8 cellular contexts compared by ENCODE assay signal in the genomic region with DNA sequence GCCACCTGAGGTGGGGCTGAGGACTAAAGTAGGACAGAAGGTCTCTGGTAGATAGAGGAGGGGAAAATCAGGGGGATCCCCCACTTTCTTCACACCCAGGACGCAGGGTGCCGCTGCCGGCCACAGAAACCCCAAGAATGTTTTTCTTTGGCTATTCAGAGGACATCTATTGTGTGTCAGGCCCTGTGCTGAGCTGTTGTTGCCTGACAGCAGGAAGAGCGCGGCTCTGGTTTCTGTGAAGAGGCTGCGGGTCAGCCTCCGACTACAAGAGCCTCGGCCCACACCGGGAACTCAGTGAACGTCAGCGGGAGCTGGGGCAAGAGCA. TPM values are rescaled to one million over a fixed set of nuclear protein-coding genes. Genes with fewer than 3 reads are reported as not detected.
DNase-seq lines count a peak whose midpoint lies in the region; ATAC-seq, FAIRE-seq and TF ChIP-seq lines count a peak whose summit lies in the region.

No MANE protein-coding gene starts in this region.

- DNase-seq in DMS79 (lab: John Stamatoyannopoulos, UW): peak; percentile 85
- DNase-seq in DMS79 treated with DMSO at 0.1 percent for 48 hours (lab: John Stamatoyannopoulos, UW): no peak
- no peak for DNase-seq in Panc1 (ENCODE audit: low read depth, low spot score)
- DNase-seq in astrocyte (ENCODE audit: low read depth): peak; percentile 59
- no peak for DNase-seq in kidney epithelial cell (ENCODE audit: low read depth)
- peak; percentile 74 to 80 for DNase-seq in stimulated activated CD8-positive, alpha-beta memory T cell treated with anti-CD3 and anti-CD28 coated beads, Interleukin-15, amount 100 ng/mL, for 48 hours (ENCODE audit: low read depth in 2 of 2)
- DNase-seq in dermis blood vessel endothelial cell: no peak

- no peaks in the 10 kb centered on the region for H3K9me3 ChIP-seq in Panc1 (ENCODE audit: control insufficient read depth, insufficient read depth, low read depth, low read length)
- no peaks in the 10 kb centered on the region for H3K9me3 ChIP-seq in astrocyte (ENCODE audit: insufficient read depth, low read depth, low read length)

- H3K9me3 Mint-ChIP-seq in astrocyte (ENCODE audit: unreplicated experiment): no peaks in the 10 kb centered on the region

- H3K9ac ChIP-seq in astrocyte (ENCODE audit: low read length): peak overlapping the region; percentile 92

- H3K4me1 Mint-ChIP-seq in astrocyte (ENCODE audit: low read depth, unreplicated experiment): peaks cover 58% of the 10 kb centered on the region

- in situ Hi-C loops in Panc1 (cut with HindIII; ENCODE audit: low pct_unique_long_range_greater_than_20kb, low sequenced_read_pairs): loop anchor here (5.0 kb wide), 1 partner anchor 185 kb away; no protein-coding TSS in a partner anchor

- peak overlapping the region; percentile 100 for H3K27ac Mint-ChIP-seq in astrocyte (ENCODE audit: unreplicated experiment)

- peaks cover 1% of the 10 kb centered on the region for H4K20me1 ChIP-seq in astrocyte (ENCODE audit: insufficient read depth, low read length)

- H3K79me2 ChIP-seq in astrocyte (ENCODE audit: insufficient read depth, low read length): peaks cover 9% of the 10 kb centered on the region

- POLR2A ChIA-PET in Panc1 (lab: Charles Lee): interaction anchor here (0.6 to 1.9 kb wide), 3 partner anchors 48 to 177 kb away, joined by 3 to 8 read pairs (median 3); no protein-coding TSS in a partner anchor

- H3K4me3 ChIP-seq in Panc1 (ENCODE audit: low read depth in 2 of 2, low read length in 2 of 2) (peak overlapping the region; percentile 63 to 71), astrocyte (ENCODE audit: insufficient read depth, low read depth, low read length) (peak overlapping the region; percentile 71), kidney epithelial cell (ENCODE audit: low read depth, low read length) (peak overlapping the region; percentile 68)

- intact Hi-C loops in Panc1 (cut with micrococcal nuclease; ENCODE audit: unreplicated experiment): loop anchor here (5.0 kb wide), 1 partner anchor 90 kb away; a partner anchor contains a TSS

- peaks cover 69% of the 10 kb centered on the region for H3K4me1 ChIP-seq in Panc1 (ENCODE audit: control insufficient read depth, insufficient read depth, low read length)
- H3K4me1 ChIP-seq in astrocyte (ENCODE audit: insufficient read depth, low read length): peaks cover 55% of the 10 kb centered on the region

- peak overlapping the region; percentile 96 for H3K4me2 ChIP-seq in astrocyte (ENCODE audit: low read length)

- peak overlapping the region; percentile 63 for H2AFZ ChIP-seq in astrocyte (ENCODE audit: low read depth, low read length)

- peaks cover 4% of the 10 kb centered on the region for H3K36me3 Mint-ChIP-seq in astrocyte (ENCODE audit: low read depth, unreplicated experiment)

- no peaks in the 10 kb centered on the region for H3K27me3 ChIP-seq in Panc1 (ENCODE audit: control insufficient read depth, insufficient read depth, low read length)
- H3K27me3 ChIP-seq in astrocyte (ENCODE audit: insufficient read depth, low read length): no peaks in the 10 kb centered on the region
- H3K27me3 ChIP-seq in kidney epithelial cell (ENCODE audit: control insufficient read depth, insufficient read depth, low read length): no peaks in the 10 kb centered on the region

- no peaks in the 10 kb centered on the region for H3K27me3 Mint-ChIP-seq in astrocyte (ENCODE audit: low read depth, unreplicated experiment)

- no peak for FAIRE-seq in astrocyte (lab: Jason Lieb, UNC)

- peaks cover 5% of the 10 kb centered on the region for H3K36me3 ChIP-seq in Panc1 (ENCODE audit: control insufficient read depth, insufficient read depth, low read length)
- H3K36me3 ChIP-seq in astrocyte (ENCODE audit: insufficient read depth, low read length): peaks cover 6% of the 10 kb centered on the region
- no peaks in the 10 kb centered on the region for H3K36me3 ChIP-seq in kidney epithelial cell (ENCODE audit: control insufficient read depth, insufficient read depth, low read length)

- peak; percentile 36 for ATAC-seq in HG02678 (IDR thresholded peaks at IDR 0.05; ENCODE audit: unreplicated experiment)
- ATAC-seq in Panc1: peak; percentile 48

- CTCF ChIA-PET in Panc1 (lab: Charles Lee): no interaction called here

- H3K27ac ChIP-seq in Panc1 (ENCODE audit: low read length) (peak overlapping the region; percentile 100), astrocyte (ENCODE audit: low read depth, low read length) (peak overlapping the region; percentile 95)

- TF ChIP-seq CTCF in Panc1 (IDR thresholded peaks at IDR 0.05): no peak
- TF ChIP-seq CTCF in astrocyte (IDR thresholded peaks at IDR 0.05; ENCODE audit: insufficient read depth, low read depth, low read length): no peak
- TF ChIP-seq CTCF in kidney epithelial cell (IDR thresholded peaks at IDR 0.05; ENCODE audit: insufficient read depth, low read length, poor library complexity, severe bottlenecking): no peak

- BruUV-seq in Panc1 (replicated peaks; lab: Mats Ljungman, UMichigan): no TSS peak

- peak overlapping the region; percentile 90 for H3K4me3 Mint-ChIP-seq in astrocyte (ENCODE audit: unreplicated experiment)

RNA-seq across cellular contexts. Expression of a gene that starts 0.4 kb away (rescaled TPM):
- total RNA-seq in Panc1 (2021; ENCODE audit: unreplicated experiment) (20.1 TPM), astrocyte (7.9 and 10.6 TPM in 2 replicates), kidney epithelial cell (8.5 and 11.5 TPM in 2 replicates), dermis blood vessel endothelial cell (9.4 and 10.1 TPM in 2 replicates)
- polyA plus RNA-seq in Panc1 (2012; ENCODE audit: insufficient read length): 20.2 TPM

RNA-seq across cellular contexts. Expression of a gene that starts 39.1 kb away (rescaled TPM):
- total RNA-seq in Panc1 (2021; ENCODE audit: unreplicated experiment) (45.4 TPM), astrocyte (22.3 and 22.6 TPM in 2 replicates), kidney epithelial cell (24.2 and 27.0 TPM in 2 replicates), dermis blood vessel endothelial cell (6.8 and 9.2 TPM in 2 replicates)
- polyA plus RNA-seq in Panc1 (2012; ENCODE audit: insufficient read length): 66.3 TPM

Comparison
In these comparisons a context has a peak if more than half of its experiments do, and no peak if none do; other contexts are left out.
1. DNase-seq: peak in DMS79 (single experiment), astrocyte (single experiment) and stimulated activated CD8-positive, alpha-beta memory T cell treated with anti-CD3 and anti-CD28 coated beads, Interleukin-15, amount 100 ng/mL, for 48 hours (2 of 2); none in DMS79 treated with DMSO at 0.1 percent for 48 hours (single experiment), Panc1 (single experiment), kidney epithelial cell (single experiment) and dermis blood vessel endothelial cell (single experiment).
2. Peak in every context shown above with its lines, with median percentiles within 50 percentile points of each other: H3K4me3 ChIP-seq.